In the genomic region with DNA sequence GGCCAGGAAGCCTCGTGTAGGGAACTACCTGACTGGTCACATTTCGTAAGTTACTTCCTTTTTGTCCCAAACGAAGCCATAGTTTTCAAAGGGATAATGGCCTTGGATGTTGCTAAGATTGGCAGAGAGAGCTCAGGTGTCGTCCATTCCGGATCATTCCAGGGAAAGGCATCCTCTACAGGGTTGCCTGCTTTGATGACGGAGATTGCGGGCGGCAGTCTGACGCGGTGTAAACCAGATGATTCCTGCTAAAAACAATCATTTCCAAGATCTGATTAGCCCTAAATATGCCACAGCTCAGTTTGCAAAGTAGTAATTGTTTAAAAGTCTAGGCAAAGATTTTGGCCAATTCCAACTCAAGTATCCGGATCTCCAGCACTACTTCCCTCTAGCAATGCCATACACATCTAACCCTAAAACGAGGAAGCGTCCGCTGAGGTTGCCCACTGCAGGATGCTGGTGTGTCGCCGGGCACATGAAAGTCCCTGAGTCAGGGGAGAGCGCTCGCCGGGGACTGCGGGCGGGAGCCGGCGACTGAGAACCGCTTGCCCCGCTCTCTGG, we compare ENCODE assay signal across 8 cellular contexts. TPM values are rescaled to one million over a fixed set of nuclear protein-coding genes. Genes with fewer than 3 reads are reported as not detected.
DNase-seq lines count a peak whose midpoint lies in the region; ATAC-seq lines count a peak whose summit lies in the region.

No MANE protein-coding gene starts in this region.

- H3K9ac ChIP-seq in HUES48 (ENCODE audit: low read depth, low read length) (peak overlapping the region; percentile 86), iPS-20b (ENCODE audit: low read depth, low read length) (peak overlapping the region; percentile 72; the same call in 1 of the 2 replicates), stomach smooth muscle (ENCODE audit: low read length in 2 of 2) (peak overlapping the region; percentile 36 to 55)

- H3K9me3 Mint-ChIP-seq in CD8-positive, alpha-beta memory T cell: no peaks in the 10 kb centered on the region
- H3K9me3 Mint-ChIP-seq in activated CD8-positive, alpha-beta T cell treated with anti-CD3 and anti-CD28 coated beads, Interleukin-2, amount 10 ng/mL, durations not matched to agents 7 days and 5 days (ENCODE audit: insufficient read depth): no peaks in the 10 kb centered on the region

- H3K27ac ChIP-seq in CD8-positive, alpha-beta memory T cell (ENCODE audit: low read depth, low read length): no peak overlapping the region
- H3K27ac ChIP-seq in HUES48 (ENCODE audit: low read depth, low read length): peak overlapping the region; percentile 88
- peak overlapping the region; percentile 36 for H3K27ac ChIP-seq in iPS-20b (ENCODE audit: low read length)
- H3K27ac ChIP-seq in stomach smooth muscle (ENCODE audit: low read length): peak overlapping the region; percentile 64

- POLR2A ChIA-PET in CD8-positive, alpha-beta memory T cell (lab: Charles Lee): interaction anchor here (0.6 to 3.1 kb wide), 16 partner anchors 9 to 129 kb away, joined by 3 to 43 read pairs (median 6); no protein-coding TSS in a partner anchor
- POLR2A ChIA-PET in activated CD8-positive, alpha-beta T cell treated with anti-CD3 and anti-CD28 coated beads, Interleukin-2, amount 10 ng/mL, durations not matched to agents 7 days and 5 days (lab: Charles Lee): interaction anchor here (0.7 to 5.7 kb wide), 32 partner anchors 9 to 1230 kb away, joined by 3 to 85 read pairs (median 5); no protein-coding TSS in a partner anchor

- intact Hi-C loops in posterior vena cava (cut with DNase I): no loop called here

- H3K36me3 Mint-ChIP-seq in CD8-positive, alpha-beta memory T cell: peaks cover 4 to 19% (median 6%) of the 10 kb centered on the region in 3 donors
- H3K36me3 Mint-ChIP-seq in activated CD8-positive, alpha-beta T cell treated with anti-CD3 and anti-CD28 coated beads, Interleukin-2, amount 10 ng/mL, durations not matched to agents 7 days and 5 days (ENCODE audit: low read depth): peaks cover 26% of the 10 kb centered on the region

- DNase-seq in CD8-positive, alpha-beta memory T cell: no peak
- DNase-seq in activated CD8-positive, alpha-beta T cell treated with anti-CD3 and anti-CD28 coated beads, Interleukin-2, amount 10 ng/mL, durations not matched to agents 7 days and 5 days: no peak
- DNase-seq in posterior vena cava (ENCODE audit: low spot score) (no peak), NCI-H82 (lab: John Stamatoyannopoulos, UW) (no peak)

- peak overlapping the region; percentile 83 to 96 (median 90) for H3K4me3 Mint-ChIP-seq in CD8-positive, alpha-beta memory T cell
- peak overlapping the region; percentile 80 for H3K4me3 Mint-ChIP-seq in activated CD8-positive, alpha-beta T cell treated with anti-CD3 and anti-CD28 coated beads, Interleukin-2, amount 10 ng/mL, durations not matched to agents 7 days and 5 days

- H3K4me1 Mint-ChIP-seq in CD8-positive, alpha-beta memory T cell: peaks cover 36 to 57% (median 54%) of the 10 kb centered on the region in 3 donors
- peaks cover 51% of the 10 kb centered on the region for H3K4me1 Mint-ChIP-seq in activated CD8-positive, alpha-beta T cell treated with anti-CD3 and anti-CD28 coated beads, Interleukin-2, amount 10 ng/mL, durations not matched to agents 7 days and 5 days (ENCODE audit: low read depth)

- H3K9me3 ChIP-seq in CD8-positive, alpha-beta memory T cell (ENCODE audit: low read length): no peaks in the 10 kb centered on the region
- H3K9me3 ChIP-seq in HUES48 (ENCODE audit: control insufficient read depth, insufficient read depth, low read length) (no peaks in the 10 kb centered on the region), iPS-20b (ENCODE audit: insufficient read depth, low read depth, low read length) (no peaks in the 10 kb centered on the region), stomach smooth muscle (ENCODE audit: control insufficient read depth in 2 of 2, low read length in 2 of 2) (no peaks in the 10 kb centered on the region)

- peaks cover 36% of the 10 kb centered on the region for H3K4me1 ChIP-seq in CD8-positive, alpha-beta memory T cell (ENCODE audit: insufficient read depth, low read length)
- H3K4me1 ChIP-seq in HUES48 (ENCODE audit: control insufficient read depth, insufficient read depth, low read length) (peaks cover 18% of the 10 kb centered on the region), iPS-20b (ENCODE audit: insufficient read depth, low read length) (0 out of 2 replicates have a peak, but pooled peaks cover 6% of the 10 kb centered on the region), stomach smooth muscle (ENCODE audit: control insufficient read depth, insufficient read depth, low read length) (peaks cover 7% of the 10 kb centered on the region)

- peak overlapping the region; percentile 66 for H3K4me3 ChIP-seq in CD8-positive, alpha-beta memory T cell (ENCODE audit: low read length)
- H3K4me3 ChIP-seq in HUES48 (ENCODE audit: low read depth, low read length) (peak overlapping the region; percentile 73), iPS-20b (ENCODE audit: low read length) (peak overlapping the region; percentile 72), stomach smooth muscle (ENCODE audit: low read length in 2 of 2) (peak overlapping the region; percentile 70 to 76)

- H3K27me3 ChIP-seq in CD8-positive, alpha-beta memory T cell (ENCODE audit: insufficient read depth, low read length, poor library complexity, severe bottlenecking): no peaks in the 10 kb centered on the region
- H3K27me3 ChIP-seq in HUES48 (ENCODE audit: control insufficient read depth, insufficient read depth, low read length): peaks cover 6% of the 10 kb centered on the region; the same call in 1 of the 2 replicates
- H3K27me3 ChIP-seq in iPS-20b (ENCODE audit: insufficient read depth, low read length): peaks cover 9% of the 10 kb centered on the region; the same call in 1 of the 2 replicates
- peaks cover 0 to 4% of the 10 kb centered on the region in 2 donors for H3K27me3 ChIP-seq in stomach smooth muscle (ENCODE audit: control insufficient read depth in 1 of 2, insufficient read depth in 2 of 2, low read length in 2 of 2)

- H3K36me3 ChIP-seq in CD8-positive, alpha-beta memory T cell (ENCODE audit: insufficient read depth, low read length): no peaks in the 10 kb centered on the region
- H3K36me3 ChIP-seq in HUES48 (ENCODE audit: control insufficient read depth, insufficient read depth, low read length) (no peaks in the 10 kb centered on the region), iPS-20b (ENCODE audit: insufficient read depth, low read depth, low read length) (no peaks in the 10 kb centered on the region), stomach smooth muscle (ENCODE audit: control insufficient read depth in 2 of 2, insufficient read depth in 2 of 2, low read length in 2 of 2) (no peaks in the 10 kb centered on the region)

- H3K27ac Mint-ChIP-seq in CD8-positive, alpha-beta memory T cell: peak overlapping the region; percentile 44 to 93 (median 84)
- peak overlapping the region; percentile 87 for H3K27ac Mint-ChIP-seq in activated CD8-positive, alpha-beta T cell treated with anti-CD3 and anti-CD28 coated beads, Interleukin-2, amount 10 ng/mL, durations not matched to agents 7 days and 5 days

- no peak for ATAC-seq in activated CD8-positive, alpha-beta T cell treated with anti-CD3 and anti-CD28 coated beads, Interleukin-2, amount 10 ng/mL, durations not matched to agents 7 days and 5 days
- no peak for ATAC-seq in GM21619 (IDR thresholded peaks at IDR 0.05; ENCODE audit: unreplicated experiment)

- CTCF ChIA-PET in CD8-positive, alpha-beta memory T cell (lab: Charles Lee): interaction anchor here (1.0 to 4.1 kb wide), 11 partner anchors 12 to 142 kb away, joined by 3 to 35 read pairs (median 7); no protein-coding TSS in a partner anchor
- CTCF ChIA-PET in activated CD8-positive, alpha-beta T cell treated with anti-CD3 and anti-CD28 coated beads, Interleukin-2, amount 10 ng/mL, durations not matched to agents 7 days and 5 days (lab: Charles Lee): interaction anchor here (0.7 to 4.7 kb wide), 21 partner anchors 10 to 146 kb away, joined by 3 to 39 read pairs (median 3); no protein-coding TSS in a partner anchor

- no peaks in the 10 kb centered on the region for H3K27me3 Mint-ChIP-seq in CD8-positive, alpha-beta memory T cell
- no peaks in the 10 kb centered on the region for H3K27me3 Mint-ChIP-seq in activated CD8-positive, alpha-beta T cell treated with anti-CD3 and anti-CD28 coated beads, Interleukin-2, amount 10 ng/mL, durations not matched to agents 7 days and 5 days (ENCODE audit: low read depth)

RNA-seq across cellular contexts. Expression of a gene that starts 0.6 kb away (rescaled TPM):
- total RNA-seq in CD8-positive, alpha-beta memory T cell: 10 to 100 TPM; 33.1 to 35.8 TPM
- 41.4 TPM for polyA plus RNA-seq in CD8-positive, alpha-beta memory T cell
- total RNA-seq in activated CD8-positive, alpha-beta T cell treated with anti-CD3 and anti-CD28 coated beads, Interleukin-2, amount 10 ng/mL, durations not matched to agents 7 days and 5 days: 10 to 100 TPM; 52.7 to 57.1 TPM
- total RNA-seq in posterior vena cava: 10 to 100 TPM; 12.8 to 19.1 TPM

RNA-seq across cellular contexts. Expression of a gene that starts 41.8 kb away (rescaled TPM):
- under 1 TPM; 0.38 to 0.55 TPM for total RNA-seq in CD8-positive, alpha-beta memory T cell
- 0.21 TPM for polyA plus RNA-seq in CD8-positive, alpha-beta memory T cell
- not detected for total RNA-seq in activated CD8-positive, alpha-beta T cell treated with anti-CD3 and anti-CD28 coated beads, Interleukin-2, amount 10 ng/mL, durations not matched to agents 7 days and 5 days
- total RNA-seq in posterior vena cava: not detected
